Comparison of ENCODE assay signal across 8 cellular contexts in genomic region chrX:97685753-97686152, GRCh38.
A peak's percentile ranks its signal among the peaks of the same experiment; 100 is the strongest.
DNase-seq lines count a peak whose midpoint lies in the region; ATAC-seq and TF ChIP-seq lines count a peak whose summit lies in the region.

No MANE protein-coding gene starts in this region.

- POLR2A ChIA-PET in AG04449 (lab: Yijun Ruan, JAX), result no interaction called here

- CTCF ChIA-PET in AG04449 (lab: Yijun Ruan, JAX), result interaction anchor here (0.7 to 3.5 kb wide), 10 partner anchors 13 to 922 kb away, joined by 3 to 16 read pairs (median 4); no protein-coding TSS in a partner anchor

- ATAC-seq in HG03103 (IDR thresholded peaks at IDR 0.05; ENCODE audit: low read depth, unreplicated experiment) (peak; percentile 56), GM18519 (IDR thresholded peaks at IDR 0.05; ENCODE audit: low FRiP score, unreplicated experiment) (no peak)

- H3K4me3 ChIP-seq in AG04449 (ENCODE audit: low read depth, low read length) (no peak overlapping the region), GM12864 (ENCODE audit: low read depth, low read length) (no peak overlapping the region), epithelial cell of esophagus (ENCODE audit: low read length) (no peak overlapping the region), retinal pigment epithelial cell (ENCODE audit: low read length) (no peak overlapping the region)

- TF ChIP-seq CTCF in AG04449 (IDR thresholded peaks at IDR 0.05; ENCODE audit: insufficient read depth, low read length, missing control alignments) (peak; percentile 48), GM12864 (IDR thresholded peaks at IDR 0.05; ENCODE audit: low read depth, low read length, missing control alignments) (peak; percentile 38), epithelial cell of esophagus (IDR thresholded peaks at IDR 0.05; ENCODE audit: insufficient read depth, low read depth, low read length, missing control alignments) (peak; percentile 70), retinal pigment epithelial cell (conservative IDR thresholded peaks at IDR 0.05; ENCODE audit: low read depth, low read length) (peak; percentile 64)

- DNase-seq in AG04449 (ENCODE audit: low read depth, low spot score), result no peak
- no peak for DNase-seq in GM12864 (ENCODE audit: low read depth)
- peak; percentile 32 for DNase-seq in NCI-H82 treated with DMSO at 0.1 percent for 48 hours (lab: John Stamatoyannopoulos, UW; ENCODE audit: unreplicated experiment)
- DNase-seq in epithelial cell of esophagus (ENCODE audit: low read depth), result peak; percentile 49
- no peak for DNase-seq in retinal pigment epithelial cell (ENCODE audit: low read depth)
- DNase-seq in 8988T, result no peak

Comparison
In these comparisons a context has a peak if more than half of its experiments do, and no peak if none do; other contexts are left out.
1. DNase-seq: peak in NCI-H82 treated with DMSO at 0.1 percent for 48 hours (single experiment) and epithelial cell of esophagus (single experiment); none in AG04449 (single experiment), GM12864 (single experiment), retinal pigment epithelial cell (single experiment) and 8988T (single experiment).
2. Peak in every context shown above with its lines, with median percentiles within 50 percentile points of each other: CTCF ChIP-seq.